Comparison of ENCODE assay signal across 19 cellular contexts in the genomic region with DNA sequence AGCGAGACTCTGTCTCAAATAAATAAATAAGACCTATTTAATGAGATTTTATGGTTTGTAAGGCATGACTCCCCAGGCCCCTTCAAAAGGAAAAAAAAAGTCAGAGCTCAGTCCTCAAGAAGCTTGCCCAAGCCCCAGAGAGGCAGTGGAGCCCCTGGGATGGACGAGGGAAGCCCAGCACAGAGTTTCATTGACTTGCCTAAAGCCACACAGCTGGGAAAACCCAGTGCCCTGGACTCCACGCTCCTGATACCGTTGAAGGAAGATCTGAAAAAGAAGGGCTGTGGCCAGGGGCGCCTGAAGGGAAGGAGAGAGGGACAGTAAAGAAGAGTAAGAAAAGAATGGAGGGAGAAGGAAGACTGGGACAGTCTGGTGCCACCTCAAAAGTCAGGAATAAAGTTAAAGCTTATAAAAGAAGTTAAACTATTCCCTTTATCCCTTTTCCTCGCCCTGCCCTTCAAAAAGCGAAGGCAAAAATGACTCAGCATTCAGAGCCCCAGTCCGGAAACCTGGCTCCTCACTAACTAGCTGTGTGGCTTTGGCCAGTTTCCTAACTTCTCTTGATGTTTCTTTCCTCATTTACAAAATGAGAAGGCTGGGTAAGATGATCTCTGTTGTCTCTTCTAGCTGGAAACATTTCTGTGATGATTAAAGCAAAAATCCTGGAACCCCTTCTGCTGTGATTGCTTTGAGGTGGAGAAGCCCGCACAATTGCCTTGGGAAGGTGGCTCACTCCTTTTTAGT. TPM values are rescaled to one million over a fixed set of nuclear protein-coding genes. Genes with fewer than 3 reads are reported as not detected.
DNase-seq lines count a peak whose midpoint lies in the region; ATAC-seq and TF ChIP-seq lines count a peak whose summit lies in the region.
"Had no signal": no experiment of that assay in that cellular context is flagged by ENCODE, and none has a peak within 500 bp of the region (broad histone marks: within the 10 kb centered on the region; RNA-seq: fewer than 3 reads in every experiment).

No MANE protein-coding gene starts in this region.

- in situ Hi-C loops in astrocyte of the spinal cord (cut with HindIII; ENCODE audit: low sequenced_read_pairs), result no loop called here

- no peak overlapping the region for H3K14ac ChIP-seq in mesenchymal stem cell (ENCODE audit: low read length in 2 of 2)

- H2BK5ac ChIP-seq in mesenchymal stem cell (ENCODE audit: low read depth, low read length, poor library complexity, severe bottlenecking), result no peak overlapping the region

- TF ChIP-seq POLR2A in heart left ventricle (IDR thresholded peaks at IDR 0.05), result no peak

- no peak overlapping the region for H4K8ac ChIP-seq in mesenchymal stem cell (ENCODE audit: low read length)

- H2BK15ac ChIP-seq in mesenchymal stem cell (ENCODE audit: low read depth, poor library complexity, severe bottlenecking), result no peak overlapping the region

- H3K18ac ChIP-seq in mesenchymal stem cell (ENCODE audit: low read depth in 1 of 2, low read length in 2 of 2), result no peak overlapping the region

- intact Hi-C loops in heart left ventricle (cut with DNase I), result no loop called here

- H3K4me1 ChIP-seq in mesenchymal stem cell (ENCODE audit: control insufficient read depth, insufficient read depth, low read depth, low read length) (peaks cover 5% of the 10 kb centered on the region), heart left ventricle (peaks cover 0 to 8% (median 0%) of the 10 kb centered on the region in 12 donors)

- H2BK12ac ChIP-seq in mesenchymal stem cell (ENCODE audit: low read length in 2 of 2), result no peak overlapping the region

- peaks cover 24% of the 10 kb centered on the region for H3K79me1 ChIP-seq in mesenchymal stem cell (replicated peaks; ENCODE audit: low read length, poor library complexity, severe bottlenecking)

- no peaks in the 10 kb centered on the region for H3K36me3 ChIP-seq in MG63
- H3K36me3 ChIP-seq in mesenchymal stem cell (ENCODE audit: control insufficient read depth in 1 of 2, insufficient read depth in 2 of 2, low read depth in 1 of 2, low read length in 2 of 2), result peaks cover 0 to 4% of the 10 kb centered on the region in 2 experiments
- H3K36me3 ChIP-seq in heart left ventricle, result no peaks in the 10 kb centered on the region
- H3K36me3 ChIP-seq: pancreas, vagina had no signal

- ATAC-seq in GM19328 (IDR thresholded peaks at IDR 0.05; ENCODE audit: unreplicated experiment), result no peak
- no peak for ATAC-seq in GM19324 (IDR thresholded peaks at IDR 0.05; ENCODE audit: low FRiP score, unreplicated experiment)
- ATAC-seq in heart left ventricle, result no peak
- ATAC-seq: pancreas had no signal

- H3K9me3 ChIP-seq in MG63 (no peaks in the 10 kb centered on the region), mesenchymal stem cell (ENCODE audit: control insufficient read depth, low read length) (no peaks in the 10 kb centered on the region), heart left ventricle (no peaks in the 10 kb centered on the region)
- H3K9me3 ChIP-seq: pancreas, vagina had no signal

- WGBS in mesenchymal stem cell, result 84% methylated on average over 8 of the region's 9 CpGs
- WGBS in heart left ventricle, 4 donors, result 72 to 81% (median 78%) methylated on average over 9 of the region's 9 CpGs

- no peak overlapping the region for H4K91ac ChIP-seq in mesenchymal stem cell (ENCODE audit: low read length)

- H2BK120ac ChIP-seq in mesenchymal stem cell (ENCODE audit: low read depth, low read length), result no peak overlapping the region

- H2AFZ ChIP-seq in mesenchymal stem cell (ENCODE audit: low read depth, low read length), result no peak overlapping the region
- H2AFZ ChIP-seq: hepatocyte had no signal

- no peak overlapping the region for H2AK5ac ChIP-seq in mesenchymal stem cell (ENCODE audit: low read length, severe bottlenecking)

- TF ChIP-seq CTCF in AG10803 (conservative IDR thresholded peaks at IDR 0.05; ENCODE audit: low read length), result no peak
- no peak for TF ChIP-seq CTCF in astrocyte of the spinal cord (IDR thresholded peaks at IDR 0.05; ENCODE audit: low read depth, low read length)
- no peak for TF ChIP-seq CTCF in heart left ventricle (IDR thresholded peaks at IDR 0.05)

- no peaks in the 10 kb centered on the region for H3K27me3 ChIP-seq in MG63
- no peaks in the 10 kb centered on the region for H3K27me3 ChIP-seq in mesenchymal stem cell (ENCODE audit: control insufficient read depth in 1 of 2, insufficient read depth in 1 of 2, low read length in 2 of 2)
- no peaks in the 10 kb centered on the region for H3K27me3 ChIP-seq in heart left ventricle
- H3K27me3 ChIP-seq: hepatocyte, pancreas, vagina had no signal

- peak overlapping the region; percentile 81 for H3K9ac ChIP-seq in mesenchymal stem cell (ENCODE audit: low read length)

- H3K4ac ChIP-seq in mesenchymal stem cell (ENCODE audit: low read depth in 1 of 2, low read length in 2 of 2), result no peak overlapping the region

- no peak overlapping the region for H3K4me2 ChIP-seq in mesenchymal stem cell (ENCODE audit: low read length, poor library complexity, severe bottlenecking)
- H3K4me2 ChIP-seq: hepatocyte had no signal

- H3K27ac ChIP-seq in mesenchymal stem cell (ENCODE audit: low read length, poor library complexity, severe bottlenecking) (no peak overlapping the region), heart left ventricle (no peak overlapping the region)
- H3K27ac ChIP-seq: hepatocyte, vagina had no signal

- no peak overlapping the region for H3K23ac ChIP-seq in mesenchymal stem cell (ENCODE audit: low read length in 2 of 2)

- DNase-seq in AG10803 (ENCODE audit: low read depth) (peak; percentile 85), MG63 (peak; percentile 77), astrocyte of the spinal cord (ENCODE audit: low read depth, low spot score) (peak; percentile 85), mesenchymal stem cell (peak; percentile 33), DMS53 (lab: John Stamatoyannopoulos, UW) (no peak), heart left ventricle (no peak)
- DNase-seq: activated CD4-positive, alpha-beta memory T cell treated with anti-CD3 and anti-CD28 coated beads for 36 hours; activated naive CD4-positive, alpha-beta T cell; CD4-positive, CD25-positive, alpha-beta regulatory T cell; NCI-H2029; NK-92 treated with Interleukin-12 subunit alpha and Interleukin-12 subunit beta, amount 100 ng/mL, for 24 hours; stimulated activated CD8-positive, alpha-beta memory T cell treated with anti-CD3 and anti-CD28 coated beads, Interleukin-4, amount 100 ng/mL, for 48 hours; T-helper 1 cell had no signal

- H3K4me3 ChIP-seq in AG10803 (ENCODE audit: low read length), result no peak overlapping the region
- H3K4me3 ChIP-seq in MG63, result no peak overlapping the region
- no peak overlapping the region for H3K4me3 ChIP-seq in astrocyte of the spinal cord (ENCODE audit: low read depth, low read length)
- H3K4me3 ChIP-seq in mesenchymal stem cell (ENCODE audit: insufficient read depth in 1 of 2, low read depth in 1 of 2, low read length in 2 of 2), result no peak overlapping the region
- H3K4me3 ChIP-seq in heart left ventricle, result no peak overlapping the region
- H3K4me3 ChIP-seq: hepatocyte, lung, pancreas, vagina had no signal

RNA-seq across cellular contexts. Expression of a gene that starts 46.7 kb away (rescaled TPM):
- 0.20 TPM in 1 of 2 replicates, not detected in the other for total RNA-seq in MG63 (2014; rRNA removed; shearing (Covaris generic); ENCODE audit: low replicate concordance)
- 1.3 TPM for polyA plus RNA-seq in mesenchymal stem cell (2013, experiment 1 of 2)
- 1.5 TPM for polyA plus RNA-seq in mesenchymal stem cell (2013, experiment 2 of 2)
- 1 to 10 TPM in 1 of 9 donors, under 1 TPM in 5, not detected in 3; 0.22 to 1.8 (median 0.39) TPM for total RNA-seq in heart left ventricle
- under 1 TPM; 0.15 to 0.33 TPM for polyA plus RNA-seq in heart left ventricle
- total RNA-seq: activated CD4-positive, alpha-beta memory T cell treated with anti-CD3 and anti-CD28 coated beads for 36 hours; CD4-positive, CD25-positive, alpha-beta regulatory T cell; vagina had no signal
- polyA plus RNA-seq: CD4-positive, CD25-positive, alpha-beta regulatory T cell had no signal

Comparison
In these comparisons a context has a peak if more than half of its experiments do, and no peak if none do; other contexts are left out.
1. DNase-seq: peak in AG10803 (single experiment), MG63 (single experiment), astrocyte of the spinal cord (single experiment) and mesenchymal stem cell (single experiment); none in DMS53 (single experiment) and heart left ventricle (0 of 5).